Comparison of ENCODE assay signal across 10 cellular contexts in genomic region chr16:54936086-54936978, GRCh38. TPM values are rescaled to one million over a fixed set of nuclear protein-coding genes. Genes with fewer than 3 reads are reported as not detected.
DNase-seq lines count a peak whose midpoint lies in the region; ATAC-seq, FAIRE-seq and TF ChIP-seq lines count a peak whose summit lies in the region.
"Had no signal": no experiment of that assay in that cellular context is flagged by ENCODE, and none has a peak within 500 bp of the region (broad histone marks: within the 10 kb centered on the region; RNA-seq: fewer than 3 reads in every experiment).

No MANE protein-coding gene starts in this region.

- H3K9ac ChIP-seq in ES-I3 (ENCODE audit: low read depth, low read length): peak overlapping the region; percentile 57; the same call in 1 of the 2 replicates

- no peak for FAIRE-seq in RCC 7860 (lab: Jason Lieb, UNC)
- FAIRE-seq: GM18507 had no signal

- DNase-seq in RCC 7860 (ENCODE audit: low spot score) (peak; percentile 28), fibroblast of peridontal ligament (ENCODE audit: extremely low read depth) (peak; percentile 61), neural crest cell (ENCODE audit: low read depth, low spot score) (peak; percentile 42), stomach (no peak), iPS-NIHi11 (ENCODE audit: low spot score) (no peak)
- DNase-seq: NCI-H446 treated with DMSO at 0.1 percent for 48 hours had no signal

- no peaks in the 10 kb centered on the region for H3K36me3 ChIP-seq in ES-I3 (ENCODE audit: insufficient read depth, low read length)
- H3K36me3 ChIP-seq in stomach: no peaks in the 10 kb centered on the region

- peaks cover 70% of the 10 kb centered on the region for H3K4me1 Mint-ChIP-seq in neural crest cell

- peaks cover 39 to 100% (median 91%) of the 10 kb centered on the region in 3 donors for H3K27me3 ChIP-seq in stomach

- H3K4me1 ChIP-seq in ES-I3 (ENCODE audit: insufficient read depth, low read length) (peaks cover 7% of the 10 kb centered on the region; the same call in 1 of the 2 replicates), stomach (peaks cover 19 to 60% (median 46%) of the 10 kb centered on the region in 4 donors)

- TF ChIP-seq CTCF in neural crest cell (conservative IDR thresholded peaks at IDR 0.05) (no peak), stomach (IDR thresholded peaks at IDR 0.05) (no peak)

- WGBS in stomach, 5 donors: 13 to 45% (median 39%) methylated on average over 59 of the region's 59 CpGs

- H3K4me3 ChIP-seq in stomach: peak overlapping the region in 2 of 4 donors; percentile 6 to 73

- no peak overlapping the region for H3K27ac Mint-ChIP-seq in neural crest cell (ENCODE audit: unreplicated experiment)

- intact Hi-C loops in stomach (cut with DNase I; ENCODE audit: low total_unique reads): loop anchor here (10.0 kb wide), 1 partner anchor 652 kb away; the partner anchor contains the start of gene IRX3

- ATAC-seq in HG02870 (IDR thresholded peaks at IDR 0.05; ENCODE audit: unreplicated experiment) (no peak), HG03039 (IDR thresholded peaks at IDR 0.05; ENCODE audit: unreplicated experiment) (no peak)

- H3K27ac ChIP-seq in stomach: peak overlapping the region in 2 of 5 donors; percentile 37 to 68

- H3K27me3 Mint-ChIP-seq in neural crest cell (ENCODE audit: low read depth): peaks cover 97% of the 10 kb centered on the region

- peak overlapping the region; percentile 88 for H3K4me3 Mint-ChIP-seq in neural crest cell

- TF ChIP-seq POLR2A in stomach (IDR thresholded peaks at IDR 0.05): no peak

- TF ChIP-seq EP300 in stomach (IDR thresholded peaks at IDR 0.05): no peak

- peaks cover 28% of the 10 kb centered on the region for H3K36me3 Mint-ChIP-seq in neural crest cell (ENCODE audit: low read depth)

- no peaks in the 10 kb centered on the region for H3K9me3 Mint-ChIP-seq in neural crest cell

- H3K9me3 ChIP-seq in ES-I3 (ENCODE audit: control insufficient read depth, insufficient read depth, low read length) (no peaks in the 10 kb centered on the region), stomach (no peaks in the 10 kb centered on the region)

RNA-seq across cellular contexts. Expression of gene IRX5, which starts 5.7 kb away (rescaled TPM):
- total RNA-seq in neural crest cell (12.7 and 14.9 TPM in 2 replicates), stomach (10 to 100 TPM in 1 of 5 donors, 1 to 10 TPM in 2, under 1 TPM in 1, not detected in 1; 0.89 to 15.2 (median 4.8) TPM)
- 1 to 10 TPM in 2 of 3 donors, under 1 TPM in 1; 0.75 to 9.9 (median 3.5) TPM for polyA plus RNA-seq in stomach

Comparison
In these comparisons a context has a peak if more than half of its experiments do, and no peak if none do; other contexts are left out.
1. DNase-seq: peak in RCC 7860 (single experiment), fibroblast of peridontal ligament (single experiment) and neural crest cell (single experiment); none in stomach (single experiment) and iPS-NIHi11 (single experiment).